ENCODE assay signal across 8 cellular contexts in genomic region chr9:137223078-137224040, GRCh38. TPM values are rescaled to one million over a fixed set of nuclear protein-coding genes. Genes with fewer than 3 reads are reported as not detected.
A peak's percentile ranks its signal among the peaks of the same experiment; 100 is the strongest.
DNase-seq lines count a peak whose midpoint lies in the region; ATAC-seq and TF ChIP-seq lines count a peak whose summit lies in the region.

No MANE protein-coding gene starts in this region.

- H3K27me3 Mint-ChIP-seq in activated T-helper 17 cell treated with anti-CD3 and anti-CD28 coated beads, Interleukin-2, amount 50 U/mL, for 72 hours, result peaks cover 3% of the 10 kb centered on the region
- H3K27me3 Mint-ChIP-seq in naive thymus-derived CD8-positive, alpha-beta T cell, result peaks cover 2 to 10% (median 3%) of the 10 kb centered on the region in 5 donors
- peaks cover 6 to 8% of the 10 kb centered on the region in 2 donors for H3K27me3 Mint-ChIP-seq in stimulated activated naive B cell treated with anti-CD40 and anti-IgM and Interleukin-4, amounts not matched to agents 10 μg/mL and 1 μg/mL and 100 μg/mL, for 72 hours

- POLR2A ChIA-PET in naive thymus-derived CD8-positive, alpha-beta T cell (lab: Charles Lee), result interaction anchor here (0.6 to 6.4 kb wide), 28 partner anchors 9 to 495 kb away, joined by 3 to 85 read pairs (median 5); partner anchors contain the start of genes ANAPC2, EHMT1, MAN1B1 and NDOR1

- DNase-seq in EH (ENCODE audit: low read depth), result peak; percentile 99
- peak; percentile 93 for DNase-seq in GOT3 (lab: John Stamatoyannopoulos, UW)
- DNase-seq in LHCN-M2 (ENCODE audit: low read depth), result peak; percentile 97
- DNase-seq in RPMI7951 (ENCODE audit: low read depth), result peak; percentile 96
- DNase-seq in fibroblast of mammary gland (ENCODE audit: low read depth), result peak; percentile 97
- peak; percentile 95 to 100 (median 98) for DNase-seq in naive thymus-derived CD8-positive, alpha-beta T cell
- peak; percentile 99 for DNase-seq in stimulated activated naive B cell treated with anti-CD40 and anti-IgM and Interleukin-4, amounts not matched to agents 10 μg/mL and 1 μg/mL and 100 μg/mL, for 72 hours

- H3K9me3 Mint-ChIP-seq in activated T-helper 17 cell treated with anti-CD3 and anti-CD28 coated beads, Interleukin-2, amount 50 U/mL, for 72 hours, result no peaks in the 10 kb centered on the region
- no peaks in the 10 kb centered on the region for H3K9me3 Mint-ChIP-seq in naive thymus-derived CD8-positive, alpha-beta T cell
- no peaks in the 10 kb centered on the region for H3K9me3 Mint-ChIP-seq in stimulated activated naive B cell treated with anti-CD40 and anti-IgM and Interleukin-4, amounts not matched to agents 10 μg/mL and 1 μg/mL and 100 μg/mL, for 72 hours

- H3K36me3 Mint-ChIP-seq in activated T-helper 17 cell treated with anti-CD3 and anti-CD28 coated beads, Interleukin-2, amount 50 U/mL, for 72 hours (ENCODE audit: low read depth), result no peaks in the 10 kb centered on the region
- peaks cover 0 to 2% (median 1%) of the 10 kb centered on the region in 3 donors for H3K36me3 Mint-ChIP-seq in naive thymus-derived CD8-positive, alpha-beta T cell
- H3K36me3 Mint-ChIP-seq in stimulated activated naive B cell treated with anti-CD40 and anti-IgM and Interleukin-4, amounts not matched to agents 10 μg/mL and 1 μg/mL and 100 μg/mL, for 72 hours, result peaks cover 0 to 5% of the 10 kb centered on the region in 2 donors

- H3K4me3 Mint-ChIP-seq in activated T-helper 17 cell treated with anti-CD3 and anti-CD28 coated beads, Interleukin-2, amount 50 U/mL, for 72 hours, result peak overlapping the region; percentile 71
- peak overlapping the region; percentile 73 to 89 (median 82) for H3K4me3 Mint-ChIP-seq in naive thymus-derived CD8-positive, alpha-beta T cell
- H3K4me3 Mint-ChIP-seq in stimulated activated naive B cell treated with anti-CD40 and anti-IgM and Interleukin-4, amounts not matched to agents 10 μg/mL and 1 μg/mL and 100 μg/mL, for 72 hours, result peak overlapping the region; percentile 83 to 92

- peak overlapping the region; percentile 36 for H3K27ac Mint-ChIP-seq in activated T-helper 17 cell treated with anti-CD3 and anti-CD28 coated beads, Interleukin-2, amount 50 U/mL, for 72 hours
- H3K27ac Mint-ChIP-seq in naive thymus-derived CD8-positive, alpha-beta T cell, result peak overlapping the region; percentile 60 to 92 (median 82)
- H3K27ac Mint-ChIP-seq in stimulated activated naive B cell treated with anti-CD40 and anti-IgM and Interleukin-4, amounts not matched to agents 10 μg/mL and 1 μg/mL and 100 μg/mL, for 72 hours, result peak overlapping the region; percentile 91

- peak overlapping the region; percentile 62 for H3K4me3 ChIP-seq in fibroblast of mammary gland (ENCODE audit: control insufficient read depth, low read depth, low read length)

- TF ChIP-seq CTCF in fibroblast of mammary gland (conservative IDR thresholded peaks at IDR 0.05; ENCODE audit: control insufficient read depth, insufficient read depth, low read depth, low read length), result no peak

- peaks cover 5% of the 10 kb centered on the region for H3K4me1 Mint-ChIP-seq in activated T-helper 17 cell treated with anti-CD3 and anti-CD28 coated beads, Interleukin-2, amount 50 U/mL, for 72 hours
- peaks cover 5 to 14% (median 12%) of the 10 kb centered on the region in 4 donors for H3K4me1 Mint-ChIP-seq in naive thymus-derived CD8-positive, alpha-beta T cell
- peaks cover 14 to 30% of the 10 kb centered on the region in 2 donors for H3K4me1 Mint-ChIP-seq in stimulated activated naive B cell treated with anti-CD40 and anti-IgM and Interleukin-4, amounts not matched to agents 10 μg/mL and 1 μg/mL and 100 μg/mL, for 72 hours

- ATAC-seq in activated T-helper 17 cell treated with anti-CD3 and anti-CD28 coated beads, Interleukin-2, amount 50 U/mL, for 72 hours (replicated peaks), result peak; percentile 90
- peak; percentile 90 to 93 for ATAC-seq in naive thymus-derived CD8-positive, alpha-beta T cell
- peak; percentile 84 to 85 for ATAC-seq in stimulated activated naive B cell treated with anti-CD40 and anti-IgM and Interleukin-4, amounts not matched to agents 10 μg/mL and 1 μg/mL and 100 μg/mL, for 72 hours (replicated peaks)

RNA-seq across cellular contexts. Expression of gene RNF208, which starts 1.3 kb away (rescaled TPM):
- total RNA-seq in LHCN-M2 (2014; rRNA removed), result 0.26 TPM in 1 of 2 replicates, not detected in the other
- polyA plus RNA-seq in LHCN-M2 (2012), result 1.8 TPM
- not detected in 2 replicates for total RNA-seq in RPMI7951 (2014; rRNA removed; shearing (Covaris generic))
- 1 to 10 TPM; 3.5 to 7.4 TPM for total RNA-seq in activated T-helper 17 cell treated with anti-CD3 and anti-CD28 coated beads, Interleukin-2, amount 50 U/mL, for 72 hours
- 1 to 10 TPM in 1 of 2 experiments, under 1 TPM in 1; 0.91 to 1.7 TPM for total RNA-seq in naive thymus-derived CD8-positive, alpha-beta T cell
- not detected for polyA plus RNA-seq in naive thymus-derived CD8-positive, alpha-beta T cell

RNA-seq across cellular contexts. Expression of gene CYSRT1, which starts 1.6 kb away (rescaled TPM):
- 4.1 and 4.4 TPM in 2 replicates for total RNA-seq in LHCN-M2 (2014; rRNA removed)
- 2.9 TPM for polyA plus RNA-seq in LHCN-M2 (2012)
- total RNA-seq in RPMI7951 (2014; rRNA removed; shearing (Covaris generic)), result 0.36 and 1.1 TPM in 2 replicates
- under 1 TPM; 0.32 to 0.40 TPM for total RNA-seq in activated T-helper 17 cell treated with anti-CD3 and anti-CD28 coated beads, Interleukin-2, amount 50 U/mL, for 72 hours
- under 1 TPM; 0.30 to 0.47 TPM for total RNA-seq in naive thymus-derived CD8-positive, alpha-beta T cell
- polyA plus RNA-seq in naive thymus-derived CD8-positive, alpha-beta T cell, result not detected

RNA-seq across cellular contexts. Expression of gene RNF224, which starts 3.9 kb away (rescaled TPM):
- total RNA-seq in LHCN-M2 (2014; rRNA removed), result 0.06 and 0.23 TPM in 2 replicates
- 0.12 TPM for polyA plus RNA-seq in LHCN-M2 (2012)
- not detected in 2 replicates for total RNA-seq in RPMI7951 (2014; rRNA removed; shearing (Covaris generic))
- under 1 TPM in 1 of 2 donors, not detected in 1; 0.17 TPM for total RNA-seq in activated T-helper 17 cell treated with anti-CD3 and anti-CD28 coated beads, Interleukin-2, amount 50 U/mL, for 72 hours
- under 1 TPM in 1 of 2 experiments, not detected in 1; 0.21 TPM for total RNA-seq in naive thymus-derived CD8-positive, alpha-beta T cell
- polyA plus RNA-seq in naive thymus-derived CD8-positive, alpha-beta T cell, result not detected

RNA-seq across cellular contexts. Expression of gene SLC34A3, which starts 7.3 kb away (rescaled TPM):
- 0.06 TPM in 1 of 2 replicates, not detected in the other for total RNA-seq in LHCN-M2 (2014; rRNA removed)
- polyA plus RNA-seq in LHCN-M2 (2012), result 0.05 TPM
- total RNA-seq in RPMI7951 (2014; rRNA removed; shearing (Covaris generic)), result not detected in 2 replicates
- total RNA-seq in activated T-helper 17 cell treated with anti-CD3 and anti-CD28 coated beads, Interleukin-2, amount 50 U/mL, for 72 hours, result not detected
- total RNA-seq in naive thymus-derived CD8-positive, alpha-beta T cell, result not detected
- not detected for polyA plus RNA-seq in naive thymus-derived CD8-positive, alpha-beta T cell

RNA-seq across cellular contexts. Expression of gene TUBB4B, which starts 17.7 kb away (rescaled TPM):
- 517 and 586 TPM in 2 replicates for total RNA-seq in LHCN-M2 (2014; rRNA removed)
- polyA plus RNA-seq in LHCN-M2 (2012), result 818 TPM
- total RNA-seq in RPMI7951 (2014; rRNA removed; shearing (Covaris generic)), result 295 and 372 TPM in 2 replicates
- 100 to 1,000 TPM; 232 to 372 TPM for total RNA-seq in activated T-helper 17 cell treated with anti-CD3 and anti-CD28 coated beads, Interleukin-2, amount 50 U/mL, for 72 hours
- 10 to 100 TPM; 60.2 TPM for total RNA-seq in naive thymus-derived CD8-positive, alpha-beta T cell
- 10 to 100 TPM; 10.8 to 23.4 (median 22.5) TPM for polyA plus RNA-seq in naive thymus-derived CD8-positive, alpha-beta T cell

Comparison
In these comparisons a context has a peak if more than half of its experiments do, and no peak if none do; other contexts are left out.
1. Peak in every context shown above with its lines: DNase-seq, ATAC-seq and H3K4me3 ChIP-seq.
2. H3K27ac Mint-ChIP-seq: peak in every context shown above with its lines; median percentile 91 in stimulated activated naive B cell treated with anti-CD40 and anti-IgM and Interleukin-4, amounts not matched to agents 10 μg/mL and 1 μg/mL and 100 μg/mL, for 72 hours; 82 in naive thymus-derived CD8-positive, alpha-beta T cell; 36 in activated T-helper 17 cell treated with anti-CD3 and anti-CD28 coated beads, Interleukin-2, amount 50 U/mL, for 72 hours.